13 cellular contexts compared by ENCODE assay signal in genomic region chr13:24921003-24921402, GRCh38.
A peak's percentile ranks its signal among the peaks of the same experiment; 100 is the strongest.
DNase-seq lines count a peak whose midpoint lies in the region; ATAC-seq and TF ChIP-seq lines count a peak whose summit lies in the region.
"Had no signal": no experiment of that assay in that cellular context is flagged by ENCODE, and none has a peak within 500 bp of the region (broad histone marks: within the 10 kb centered on the region; RNA-seq: fewer than 3 reads in every experiment).

No MANE protein-coding gene starts in this region.

- intact Hi-C loops in activated B cell treated with CpG ODN at 0.5 μM for 24 hours (cut with micrococcal nuclease), result loop anchor here (5.0 kb wide), 2 partner anchors 34 to 1544 kb away; no protein-coding TSS in a partner anchor

- H3K18ac ChIP-seq in H9 (ENCODE audit: insufficient read length, low read depth, low read length), result no peak overlapping the region

- ATAC-seq in activated B cell treated with CpG ODN at 0.5 μM for 24 hours (ENCODE audit: low read depth) (no peak), HG03139 (IDR thresholded peaks at IDR 0.05; ENCODE audit: unreplicated experiment) (no peak)
- ATAC-seq: activated CD4-positive, alpha-beta T cell treated with anti-CD3 and anti-CD28 coated beads for 36 hours had no signal

- CTCF ChIA-PET in activated B cell treated with CpG ODN at 0.5 μM for 24 hours (lab: Charles Lee), result no interaction called here

- peaks cover 3% of the 10 kb centered on the region for H3K23me2 ChIP-seq in H9 (ENCODE audit: insufficient read length, low read depth, low read length, poor library complexity, severe bottlenecking)

- no peak overlapping the region for H2BK12ac ChIP-seq in H9 (ENCODE audit: insufficient read length, low read depth, low read length)

- peak overlapping the region in 1 of 3 experiments; percentile 59; a peak in 1 of 7 replicates for H3K27ac Mint-ChIP-seq in H9
- H3K27ac Mint-ChIP-seq in activated B cell treated with CpG ODN at 0.5 μM for 24 hours, result no peak overlapping the region
- H3K27ac Mint-ChIP-seq: activated CD4-positive, alpha-beta T cell treated with anti-CD3 and anti-CD28 coated beads for 36 hours had no signal

- H3K23ac ChIP-seq in H9 (ENCODE audit: insufficient read length, low read depth, low read length), result no peak overlapping the region

- no peak for DNase-seq in H9
- DNase-seq in activated B cell treated with CpG ODN at 0.5 μM for 24 hours, result no peak
- no peak for DNase-seq in stimulated activated CD4-positive, alpha-beta T cell treated with anti-CD3 and anti-CD28 coated beads, Interleukin-2, amount 100 ng/mL, for 24 hours
- no peak for DNase-seq in GM19238 (ENCODE audit: insufficient read length, low spot score)
- DNase-seq in SIG-M5 (lab: John Stamatoyannopoulos, UW), result no peak
- DNase-seq: activated CD4-positive, alpha-beta T cell treated with anti-CD3 and anti-CD28 coated beads for 36 hours; NCI-H187; NCI-H774; SHP77 had no signal

- H4K5ac ChIP-seq in H9 (ENCODE audit: insufficient read length, low read depth, low read length), result no peak overlapping the region

- H4K8ac ChIP-seq in H9 (replicated peaks; ENCODE audit: insufficient read length, low read depth, low read length), result no peak overlapping the region

- H3K14ac ChIP-seq in H9 (ENCODE audit: insufficient read depth, low read length), result no peak overlapping the region

- H3K4ac ChIP-seq in H9 (ENCODE audit: low read depth, low read length), result no peak overlapping the region

- H3K79me1 ChIP-seq in H9 (ENCODE audit: insufficient read depth, low read depth, low read length, poor library complexity, severe bottlenecking), result no peaks in the 10 kb centered on the region

- H3K4me1 Mint-ChIP-seq in H9 (peaks cover 14 to 17% of the 10 kb centered on the region in 2 experiments), activated B cell treated with CpG ODN at 0.5 μM for 24 hours (peaks cover 16% of the 10 kb centered on the region)

- H2BK120ac ChIP-seq in H9 (ENCODE audit: low read depth, low read length, poor library complexity, severe bottlenecking), result no peak overlapping the region

- peaks cover 0 to 21% (median 0%) of the 10 kb centered on the region in 11 experiments; a peak in 6 of 22 replicates for H4K20me1 ChIP-seq in BLaER1 treated with 17β-estradiol and CSF1 and Interleukin-3, amounts not matched to agents 10 nM and 100 nM
- H4K20me1 ChIP-seq in H9 (ENCODE audit: control insufficient read depth, insufficient read depth, insufficient read length), result no peaks in the 10 kb centered on the region

- TF ChIP-seq CTCF in H9 (conservative IDR thresholded peaks at IDR 0.05) (no peak), activated B cell treated with CpG ODN at 0.5 μM for 24 hours (IDR thresholded peaks at IDR 0.05) (no peak)

- H4K91ac ChIP-seq in H9 (ENCODE audit: insufficient read length, low read depth, low read length), result no peak overlapping the region

- H3K27me3 ChIP-seq in BLaER1 treated with 17β-estradiol and CSF1 and Interleukin-3, amounts not matched to agents 10 nM and 100 nM, result no peaks in the 10 kb centered on the region
- H3K27me3 ChIP-seq in H9 (ENCODE audit: insufficient read depth, low read length), result no peaks in the 10 kb centered on the region
- no peaks in the 10 kb centered on the region for H3K27me3 ChIP-seq in iPS-18a (ENCODE audit: control insufficient read depth, insufficient read depth, low read length)

- H2AFZ ChIP-seq in H9 (ENCODE audit: low read length), result no peak overlapping the region

- H3K36me3 ChIP-seq in BLaER1 treated with 17β-estradiol and CSF1 and Interleukin-3, amounts not matched to agents 10 nM and 100 nM, result peaks cover 0 to 5% (median 0%) of the 10 kb centered on the region in 11 experiments; a peak in 2 of 22 replicates
- H3K36me3 ChIP-seq in iPS-18a (ENCODE audit: control insufficient read depth, low read depth, low read length), result no peaks in the 10 kb centered on the region

- WGBS in H9 (ENCODE audit: extremely low coverage, insufficient read length, low lambda C conversion rate), result no CpG with 5 or more reads among the region's 6 CpGs

- no peak overlapping the region for H3K56ac ChIP-seq in H9 (ENCODE audit: insufficient read length, low read depth, low read length)

- no peak overlapping the region for H2AK5ac ChIP-seq in H9 (ENCODE audit: insufficient read length, low read length)

- no peak overlapping the region for H2BK15ac ChIP-seq in H9 (ENCODE audit: low read depth, low read length)

- H3K4me3 Mint-ChIP-seq in H9 (peak overlapping the region; percentile 95 to 98), activated B cell treated with CpG ODN at 0.5 μM for 24 hours (peak overlapping the region; percentile 44)

- no peaks in the 10 kb centered on the region for H3K9me3 ChIP-seq in BLaER1 treated with 17β-estradiol and CSF1 and Interleukin-3, amounts not matched to agents 10 nM and 100 nM (replicated peaks in 1 of 11)
- H3K9me3 ChIP-seq in H9 (ENCODE audit: control insufficient read depth, low read depth, low read length) (no peaks in the 10 kb centered on the region), iPS-18a (ENCODE audit: control insufficient read depth, low read depth, low read length) (no peaks in the 10 kb centered on the region)

- H3K4me2 ChIP-seq in BLaER1 treated with 17β-estradiol and CSF1 and Interleukin-3, amounts not matched to agents 10 nM and 100 nM, result peak overlapping the region; percentile 74 to 89 (median 81); a peak in 19 of 22 replicates
- H3K4me2 ChIP-seq in H9 (ENCODE audit: insufficient read depth, insufficient read length, low read length), result no peak overlapping the region

- H2BK20ac ChIP-seq in H9 (ENCODE audit: low read depth, low read length, poor library complexity, severe bottlenecking), result no peak overlapping the region

- H3K27me3 Mint-ChIP-seq in H9 (ENCODE audit: low read depth) (no peaks in the 10 kb centered on the region), activated B cell treated with CpG ODN at 0.5 μM for 24 hours (no peaks in the 10 kb centered on the region)
- H3K27me3 Mint-ChIP-seq: activated CD4-positive, alpha-beta T cell treated with anti-CD3 and anti-CD28 coated beads for 36 hours had no signal

- no peak overlapping the region for H3K27ac ChIP-seq in BLaER1 treated with 17β-estradiol and CSF1 and Interleukin-3, amounts not matched to agents 10 nM and 100 nM
- no peak overlapping the region for H3K27ac ChIP-seq in H9 (ENCODE audit: insufficient read length, low read depth, low read length)
- H3K27ac ChIP-seq in iPS-18a (ENCODE audit: low read length), result no peak overlapping the region
- H3K27ac ChIP-seq: C4-2B had no signal

- H3K9me3 Mint-ChIP-seq in H9 (no peaks in the 10 kb centered on the region), activated B cell treated with CpG ODN at 0.5 μM for 24 hours (no peaks in the 10 kb centered on the region)

- H3K9ac ChIP-seq in BLaER1 treated with 17β-estradiol and CSF1 and Interleukin-3, amounts not matched to agents 10 nM and 100 nM, result no peak overlapping the region
- H3K9ac ChIP-seq in H9 (ENCODE audit: extremely low read depth, insufficient read length, low read length) (no peak overlapping the region), iPS-18a (ENCODE audit: low read length) (peak overlapping the region; percentile 86)

- no peaks in the 10 kb centered on the region; a peak in 1 of 7 replicates for H3K36me3 Mint-ChIP-seq in H9 (ENCODE audit: insufficient read depth in 1 of 3, low read depth in 3 of 3)
- peaks cover 9% of the 10 kb centered on the region for H3K36me3 Mint-ChIP-seq in activated B cell treated with CpG ODN at 0.5 μM for 24 hours (ENCODE audit: low read depth)

- H3T11ph ChIP-seq in H9 (ENCODE audit: low read length), result no peak overlapping the region

- no peak overlapping the region for H2BK5ac ChIP-seq in H9 (ENCODE audit: insufficient read length, low read length)

- peaks cover 19% of the 10 kb centered on the region; the same call in 1 of the 2 replicates for H3K79me2 ChIP-seq in H9 (ENCODE audit: insufficient read depth, low read length)

- POLR2A ChIA-PET in activated B cell treated with CpG ODN at 0.5 μM for 24 hours (lab: Charles Lee), result no interaction called here

- H3K4me3 ChIP-seq in BLaER1 treated with 17β-estradiol and CSF1 and Interleukin-3, amounts not matched to agents 10 nM and 100 nM, result no peak overlapping the region; a peak in 1 of 20 replicates
- H3K4me3 ChIP-seq in iPS-18a (ENCODE audit: low read length), result peak overlapping the region; percentile 85

- peaks cover 12 to 23% (median 18%) of the 10 kb centered on the region in 10 experiments for H3K4me1 ChIP-seq in BLaER1 treated with 17β-estradiol and CSF1 and Interleukin-3, amounts not matched to agents 10 nM and 100 nM
- H3K4me1 ChIP-seq in H9 (ENCODE audit: insufficient read depth, low read length) (no peaks in the 10 kb centered on the region; the same call in 1 of the 2 replicates), iPS-18a (ENCODE audit: control insufficient read depth, low read depth, low read length) (peaks cover 10% of the 10 kb centered on the region)
